Comparison of ENCODE assay signal across 20 cellular contexts in the genomic region with DNA sequence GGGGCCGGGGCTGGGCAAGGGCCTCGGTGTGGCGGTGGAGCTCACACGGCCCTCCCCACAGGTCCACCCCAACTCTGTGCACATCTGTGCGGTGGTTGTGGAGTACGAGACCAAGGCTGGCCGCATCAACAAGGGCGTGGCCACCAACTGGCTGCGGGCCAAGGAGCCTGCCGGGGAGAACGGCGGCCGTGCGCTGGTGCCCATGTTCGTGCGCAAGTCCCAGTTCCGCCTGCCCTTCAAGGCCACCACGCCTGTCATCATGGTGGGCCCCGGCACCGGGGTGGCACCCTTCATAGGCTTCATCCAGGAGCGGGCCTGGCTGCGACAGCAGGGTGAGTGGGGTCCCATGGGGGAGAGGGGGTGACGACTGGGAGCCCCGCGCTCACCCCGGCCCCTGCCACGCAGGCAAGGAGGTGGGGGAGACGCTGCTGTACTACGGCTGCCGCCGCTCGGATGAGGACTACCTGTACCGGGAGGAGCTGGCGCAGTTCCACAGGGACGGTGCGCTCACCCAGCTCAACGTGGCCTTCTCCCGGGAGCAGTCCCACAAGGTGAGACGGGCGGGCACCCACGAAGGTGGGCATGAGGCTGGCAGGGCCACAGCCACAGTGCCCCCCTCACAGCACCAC. TPM values are rescaled to one million over a fixed set of nuclear protein-coding genes. Genes with fewer than 3 reads are reported as not detected.
DNase-seq lines count a peak whose midpoint lies in the region; ATAC-seq and TF ChIP-seq lines count a peak whose summit lies in the region.
"Had no signal": no experiment of that assay in that cellular context is flagged by ENCODE, and none has a peak within 500 bp of the region (broad histone marks: within the 10 kb centered on the region; RNA-seq: fewer than 3 reads in every experiment).

No MANE protein-coding gene starts in this region.

- H3K36me3 Mint-ChIP-seq in mesothelial cell of epicardium, result peaks cover 8% of the 10 kb centered on the region
- H3K36me3 Mint-ChIP-seq in activated T-helper 17 cell treated with anti-CD3 and anti-CD28 coated beads, Interleukin-2, amount 50 U/mL, for 72 hours (ENCODE audit: low read depth), result peaks cover 11% of the 10 kb centered on the region

- no peak overlapping the region for H3K4me3 Mint-ChIP-seq in mesothelial cell of epicardium
- H3K4me3 Mint-ChIP-seq in activated T-helper 17 cell treated with anti-CD3 and anti-CD28 coated beads, Interleukin-2, amount 50 U/mL, for 72 hours, result no peak overlapping the region
- H3K4me3 Mint-ChIP-seq: activated T-cell treated with anti-CD3 and anti-CD28 coated beads, Interleukin-2, amount 50 U/mL, for 72 hours; CD4-positive, CD25-positive, alpha-beta regulatory T cell; central memory CD8-positive, alpha-beta T cell; GM23338 had no signal

- H3K9ac ChIP-seq in PC-3 (ENCODE audit: low read length), result no peak overlapping the region
- H3K9ac ChIP-seq: KMS-11 had no signal

- no peaks in the 10 kb centered on the region for H3K27me3 Mint-ChIP-seq in mesothelial cell of epicardium (ENCODE audit: low read depth)
- no peaks in the 10 kb centered on the region for H3K27me3 Mint-ChIP-seq in activated T-helper 17 cell treated with anti-CD3 and anti-CD28 coated beads, Interleukin-2, amount 50 U/mL, for 72 hours
- H3K27me3 Mint-ChIP-seq: central memory CD8-positive, alpha-beta T cell had no signal

- H3K36me3 ChIP-seq in BE2C (peaks cover 24% of the 10 kb centered on the region), PC-3 (ENCODE audit: low read depth, low read length) (no peaks in the 10 kb centered on the region), osteoblast (ENCODE audit: insufficient read depth, low read length) (peaks cover 13% of the 10 kb centered on the region)

- peak; percentile 76 for DNase-seq in BE2C
- no peak for DNase-seq in PC-3
- DNase-seq in right cardiac atrium, result peak; percentile 55 to 81 (median 79)
- peak; percentile 85 for DNase-seq in osteoblast (ENCODE audit: insufficient read length, low spot score, missing footprints)
- DNase-seq in mesothelial cell of epicardium (ENCODE audit: low spot score in 2 of 2, unreplicated experiment in 2 of 2), result no peak
- no peak for DNase-seq in DMS153 (lab: John Stamatoyannopoulos, UW)
- no peak for DNase-seq in DMS 273 (lab: John Stamatoyannopoulos, UW; ENCODE audit: unreplicated experiment)
- DNase-seq: activated CD4-positive, alpha-beta T cell treated with anti-CD3 and anti-CD28 coated beads for 1 hour; activated naive CD4-positive, alpha-beta T cell treated with anti-CD3 and anti-CD28 coated beads, Interleukin-2, amount 50 U/mL, for 16 hours; activated T-cell treated with anti-CD3 and anti-CD28 coated beads, Interleukin-2, amount 50 U/mL, for 72 hours; CD4-positive, CD25-positive, alpha-beta regulatory T cell; DMS53; NCI-H187 treated with DMSO at 0.1 percent for 48 hours; NCI-H226; retina had no signal

- peaks cover 9% of the 10 kb centered on the region for H3K4me1 Mint-ChIP-seq in mesothelial cell of epicardium
- peaks cover 6% of the 10 kb centered on the region for H3K4me1 Mint-ChIP-seq in activated T-helper 17 cell treated with anti-CD3 and anti-CD28 coated beads, Interleukin-2, amount 50 U/mL, for 72 hours

- H3K9me3 Mint-ChIP-seq in mesothelial cell of epicardium, result no peaks in the 10 kb centered on the region
- no peaks in the 10 kb centered on the region for H3K9me3 Mint-ChIP-seq in activated T-helper 17 cell treated with anti-CD3 and anti-CD28 coated beads, Interleukin-2, amount 50 U/mL, for 72 hours
- H3K9me3 Mint-ChIP-seq: activated T-cell treated with anti-CD3 and anti-CD28 coated beads, Interleukin-2, amount 50 U/mL, for 72 hours; CD4-positive, CD25-positive, alpha-beta regulatory T cell; central memory CD8-positive, alpha-beta T cell; GM23338 had no signal

- H4K20me1 ChIP-seq in PC-3 (ENCODE audit: low read length), result no peaks in the 10 kb centered on the region
- H4K20me1 ChIP-seq in osteoblast (ENCODE audit: insufficient read depth, low read length), result peaks cover 7% of the 10 kb centered on the region

- H3K79me2 ChIP-seq in PC-3 (ENCODE audit: low read length) (no peaks in the 10 kb centered on the region), osteoblast (ENCODE audit: insufficient read depth, low read length) (no peaks in the 10 kb centered on the region)

- TSS peak; percentile 36 for BruUV-seq in PC-3 (replicated peaks; lab: Mats Ljungman, UMichigan)

- no peak for TF ChIP-seq CTCF in BE2C (IDR thresholded peaks at IDR 0.05; ENCODE audit: low read depth, low read length)
- TF ChIP-seq CTCF in PC-3 (conservative IDR thresholded peaks at IDR 0.05; ENCODE audit: low read depth, low read length), result no peak
- TF ChIP-seq CTCF in osteoblast (IDR thresholded peaks at IDR 0.05; ENCODE audit: extremely low read depth, low read depth, low read length), result no peak
- no peak for TF ChIP-seq CTCF in mesothelial cell of epicardium (IDR thresholded peaks at IDR 0.05; ENCODE audit: unreplicated experiment)

- H3K4me1 ChIP-seq in BE2C (no peaks in the 10 kb centered on the region; the same call in 1 of the 2 replicates), PC-3 (ENCODE audit: insufficient read depth, low read length) (no peaks in the 10 kb centered on the region), right cardiac atrium (ENCODE audit: control insufficient read depth, insufficient read depth, low read length) (peaks cover 5% of the 10 kb centered on the region), osteoblast (ENCODE audit: insufficient read depth, low read length) (no peaks in the 10 kb centered on the region)

- H2AFZ ChIP-seq in PC-3 (ENCODE audit: low read length) (no peak overlapping the region), osteoblast (ENCODE audit: low read length) (no peak overlapping the region)
- H2AFZ ChIP-seq: GM23338 had no signal

- H3K9me2 ChIP-seq in PC-3 (replicated peaks; ENCODE audit: low read length), result no peaks in the 10 kb centered on the region

- H3K9me3 ChIP-seq in BE2C (no peaks in the 10 kb centered on the region), PC-3 (ENCODE audit: low read length) (no peaks in the 10 kb centered on the region), right cardiac atrium (ENCODE audit: control insufficient read depth, low read length) (no peaks in the 10 kb centered on the region), osteoblast (ENCODE audit: low read depth, low read length) (no peaks in the 10 kb centered on the region)
- H3K9me3 ChIP-seq: thoracic aorta had no signal

- no peak overlapping the region for H3K27ac ChIP-seq in PC-3 (ENCODE audit: low read length)
- no peak overlapping the region for H3K27ac ChIP-seq in right cardiac atrium (ENCODE audit: low read length)
- no peak overlapping the region for H3K27ac ChIP-seq in osteoblast (ENCODE audit: low read depth, low read length)
- H3K27ac ChIP-seq: KMS-11, thoracic aorta had no signal

- H3K27ac Mint-ChIP-seq in mesothelial cell of epicardium, result no peak overlapping the region
- no peak overlapping the region for H3K27ac Mint-ChIP-seq in activated T-helper 17 cell treated with anti-CD3 and anti-CD28 coated beads, Interleukin-2, amount 50 U/mL, for 72 hours
- H3K27ac Mint-ChIP-seq: activated T-cell treated with anti-CD3 and anti-CD28 coated beads, Interleukin-2, amount 50 U/mL, for 72 hours; CD4-positive, CD25-positive, alpha-beta regulatory T cell; GM23338 had no signal

- ATAC-seq in PC-3 (no peak), right cardiac atrium (peak in 1 of 2 donors; percentile 4)
- ATAC-seq in activated T-helper 17 cell treated with anti-CD3 and anti-CD28 coated beads, Interleukin-2, amount 50 U/mL, for 72 hours (replicated peaks), result no peak
- ATAC-seq: activated T-cell treated with anti-CD3 and anti-CD28 coated beads, Interleukin-2, amount 50 U/mL, for 72 hours; GM23338 had no signal

- CTCF ChIA-PET in PC-3 (lab: Charles Lee), result no interaction called here

- H3F3A ChIP-seq in PC-3 (ENCODE audit: low read length, unreplicated experiment), result no peaks in the 10 kb centered on the region

- H3K27me3 ChIP-seq in BE2C (no peaks in the 10 kb centered on the region), PC-3 (ENCODE audit: low read length) (no peaks in the 10 kb centered on the region), right cardiac atrium (ENCODE audit: control insufficient read depth, insufficient read depth) (no peaks in the 10 kb centered on the region), osteoblast (ENCODE audit: insufficient read depth, low read length) (no peaks in the 10 kb centered on the region)

- POLR2A ChIA-PET in PC-3 (lab: Charles Lee; ENCODE audit: unreplicated experiment), result no interaction called here

- no peak overlapping the region for H3K4me3 ChIP-seq in BE2C (ENCODE audit: low read depth, low read length)
- H3K4me3 ChIP-seq in PC-3 (ENCODE audit: low read length), result no peak overlapping the region
- no peak overlapping the region for H3K4me3 ChIP-seq in right cardiac atrium (ENCODE audit: low read length)
- H3K4me3 ChIP-seq in osteoblast (ENCODE audit: insufficient read depth, low read length), result no peak overlapping the region
- H3K4me3 ChIP-seq: GM23338, thoracic aorta had no signal

- H3K4me2 ChIP-seq in PC-3 (ENCODE audit: low read length) (no peak overlapping the region), osteoblast (ENCODE audit: insufficient read depth, low read length) (no peak overlapping the region)
- H3K4me2 ChIP-seq: GM23338, KMS-11 had no signal

- intact Hi-C loops in PC-3 (cut with micrococcal nuclease), result no loop called here
- intact Hi-C loops in right cardiac atrium (cut with DNase I), result loop anchor here in 1 of 4 donors (10.0 kb wide), 1 partner anchor 69 kb away; no protein-coding TSS in a partner anchor

- WGBS in right cardiac atrium, result 84% methylated on average over 41 of the region's 41 CpGs

RNA-seq across cellular contexts. Expression of a gene that starts 8.8 kb away (rescaled TPM):
- 24.0 TPM for polyA plus RNA-seq in BE2C (2012; ENCODE audit: insufficient read depth, insufficient read length, low read depth)
- 17.9 and 18.6 TPM in 2 replicates for total RNA-seq in PC-3 (2014; rRNA removed)
- total RNA-seq in right cardiac atrium, result 100 to 1,000 TPM in 1 of 4 donors, 10 to 100 TPM in 3; 67.7 to 111 (median 82.3) TPM
- 88.7 TPM for polyA plus RNA-seq in right cardiac atrium
- total RNA-seq in osteoblast, result 25.3 and 32.1 TPM in 2 replicates
- 13.8 to 21.2 TPM (median 17.8 TPM) in 3 replicates for total RNA-seq in mesothelial cell of epicardium
- total RNA-seq in activated T-helper 17 cell treated with anti-CD3 and anti-CD28 coated beads, Interleukin-2, amount 50 U/mL, for 72 hours, result 10 to 100 TPM; 30.5 to 51.7 TPM

Comparison
In these comparisons a context has a peak if more than half of its experiments do, and no peak if none do; other contexts are left out.
1. DNase-seq: peak in BE2C (single experiment), right cardiac atrium (3 of 3) and osteoblast (single experiment); none in PC-3 (single experiment), mesothelial cell of epicardium (0 of 2), DMS153 (single experiment) and DMS 273 (single experiment).